In genomic region chr5:50934343-50934742, GRCh38 we compare ENCODE assay signal across 27 cellular contexts.
"Had no signal": no experiment of that assay in that cellular context is flagged by ENCODE, and none has a peak within 500 bp of the region (broad histone marks: within the 10 kb centered on the region; RNA-seq: fewer than 3 reads in every experiment).

No MANE protein-coding gene starts in this region.

- H3K36me3 ChIP-seq: stomach, suprapubic skin, thoracic aorta, thyroid gland, tibial artery, tibial nerve, transverse colon, upper lobe of left lung, upper lobe of right lung, uterus, vagina had no signal

- ATAC-seq: stimulated activated effector memory CD8-positive, alpha-beta T cell treated with anti-CD3 and anti-CD28 coated beads, Interleukin-12 subunit alpha, Interleukin-12 subunit beta, amount 100 ng/mL, for 72 hours; stimulated activated memory B cell treated with anti-CD40 and anti-IgM and Interleukin-4, amounts not matched to agents 10 μg/mL and 1 μg/mL and 100 μg/mL, for 72 hours; stimulated activated naive B cell treated with anti-CD40 and anti-IgM and Interleukin-4, amounts not matched to agents 10 μg/mL and 1 μg/mL and 100 μg/mL, for 72 hours; stimulated activated naive CD8-positive, alpha-beta T cell treated with anti-CD3 and anti-CD28 coated beads, Interleukin-15, amount 100 ng/mL, for 72 hours; stimulated activated naive CD8-positive, alpha-beta T cell treated with anti-CD3 and anti-CD28 coated beads, Interleukin-15, Interleukin-2, amounts not matched to agents 100 U/mL and 50 U/mL, for 24 hours; upper lobe of right lung had no signal

- FAIRE-seq: urothelium cell line had no signal

- H3K27ac ChIP-seq: stomach, suprapubic skin, testis, thoracic aorta, thyroid gland, tibial artery, tibial nerve, transverse colon, upper lobe of left lung, upper lobe of right lung, uterus, vagina had no signal

- DNase-seq: stimulated activated CD4-positive, alpha-beta T cell treated with anti-CD3 and anti-CD28 coated beads, Interleukin-2, amount 100 ng/mL, for 48 hours; stimulated activated CD4-positive, alpha-beta T cell treated with anti-CD3 and anti-CD28 coated beads, Interleukin-4, amount 100 ng/mL, for 1 hour; stimulated activated CD4-positive, alpha-beta T cell treated with anti-CD3 and anti-CD28 coated beads, Interleukin-4, amount 100 ng/mL, for 24 hours; stimulated activated CD4-positive, alpha-beta T cell treated with anti-CD3 and anti-CD28 coated beads, Interleukin-4, amount 100 ng/mL, for 4 hours; stimulated activated CD8-positive, alpha-beta memory T cell treated with anti-CD3 and anti-CD28 coated beads, Interleukin-4, amount 100 ng/mL, for 48 hours; stimulated activated naive B cell treated with anti-CD40 and anti-IgM and Interleukin-4, amounts not matched to agents 10 μg/mL and 1 μg/mL and 100 μg/mL, for 72 hours; stimulated activated naive CD4-positive, alpha-beta T cell; stimulated activated naive CD4-positive, alpha-beta T cell treated with Interleukin-2 at 50 U/mL for 16 hours; stimulated activated naive CD8-positive, alpha-beta T cell treated with anti-CD3 and anti-CD28 coated beads, Interleukin-15, amount 100 ng/mL, for 72 hours; stimulated activated naive CD8-positive, alpha-beta T cell treated with anti-CD3 and anti-CD28 coated beads, Interleukin-15, Interleukin-2, amounts not matched to agents 100 U/mL and 50 U/mL, for 24 hours; stomach; substantia nigra; testis; thyroid gland; tibial artery; transverse colon; trophoblast cell; upper lobe of left lung; upper lobe of right lung; uterus had no signal

- H3K4me3 ChIP-seq: stomach, suprapubic skin, testis, thoracic aorta, thyroid gland, tibial artery, tibial nerve, transverse colon, upper lobe of left lung, upper lobe of right lung, uterus, vagina had no signal

- H3K9me3 ChIP-seq: stomach, suprapubic skin, testis, thoracic aorta, thyroid gland, tibial artery, tibial nerve, transverse colon, upper lobe of left lung, upper lobe of right lung, uterus, vagina had no signal

- H3K4me1 ChIP-seq: stomach, suprapubic skin, thyroid gland, tibial artery, tibial nerve, transverse colon, upper lobe of left lung, upper lobe of right lung, uterus, vagina had no signal

- H3K27me3 ChIP-seq: stomach, suprapubic skin, testis, thyroid gland, tibial artery, tibial nerve, transverse colon, upper lobe of left lung, uterus, vagina had no signal
